In the genomic region with DNA sequence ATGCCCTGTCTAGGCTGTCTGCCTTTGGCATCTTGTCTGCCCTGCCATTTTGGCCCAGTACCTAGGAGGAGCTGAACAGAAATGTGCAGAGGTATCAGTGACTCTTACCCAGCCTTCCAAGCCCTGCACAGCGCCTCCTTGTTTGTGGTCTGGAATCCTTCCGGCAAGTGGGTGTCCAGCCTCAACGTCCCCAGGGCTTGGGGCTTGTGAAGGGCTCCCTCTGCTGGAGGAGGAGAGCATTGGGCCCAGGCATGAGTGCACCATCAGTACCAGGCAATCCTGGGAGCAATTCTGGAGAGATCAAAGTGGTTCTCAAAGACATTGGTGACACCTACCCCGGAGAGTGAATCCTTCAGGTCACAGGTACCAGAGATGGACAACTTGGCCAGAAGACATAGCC, we compare ENCODE assay signal across 8 cellular contexts. TPM values are rescaled to one million over a fixed set of nuclear protein-coding genes. Genes with fewer than 3 reads are reported as not detected.
A peak's percentile ranks its signal among the peaks of the same experiment; 100 is the strongest.
DNase-seq lines count a peak whose midpoint lies in the region; TF ChIP-seq lines count a peak whose summit lies in the region.

No MANE protein-coding gene starts in this region.

- H3K27me3 ChIP-seq in transverse colon: no peaks in the 10 kb centered on the region

- DNase-seq in AG09319 (ENCODE audit: extremely low read depth, low read depth): no peak
- DNase-seq in GM19240 (ENCODE audit: insufficient read length, low spot score): peak; percentile 90
- peak; percentile 71 for DNase-seq in germinal center (ENCODE audit: low spot score)
- DNase-seq in transverse colon: peak; percentile 16
- DNase-seq in occipital lobe (lab: John Stamatoyannopoulos, UW): no peak
- no peak for DNase-seq in NCI-H1694 treated with DMSO at 0.1 percent for 48 hours (lab: John Stamatoyannopoulos, UW)
- no peak for DNase-seq in D341Med (ENCODE audit: low spot score)

- H3K9me3 ChIP-seq in transverse colon: no peaks in the 10 kb centered on the region

- H3K4me1 ChIP-seq in transverse colon: no peaks in the 10 kb centered on the region

- TF ChIP-seq EP300 in transverse colon (IDR thresholded peaks at IDR 0.05; ENCODE audit: low read depth): no peak

- no peak for TF ChIP-seq POLR2A in transverse colon (IDR thresholded peaks at IDR 0.05)

- H3K27ac ChIP-seq in VCaP (no peak overlapping the region), transverse colon (no peak overlapping the region)

- TF ChIP-seq CTCF in AG09319 (IDR thresholded peaks at IDR 0.05; ENCODE audit: low read depth, low read length) (peak; percentile 40), VCaP (conservative IDR thresholded peaks at IDR 0.05) (peak; percentile 47; the same call in 1 of the 2 replicates), transverse colon (IDR thresholded peaks at IDR 0.05) (peak in 4 of 5 experiments; percentile 39 to 53 (median 44))

- intact Hi-C loops in transverse colon (cut with DNase I; ENCODE audit: low total_unique reads): no loop called here

- H3K36me3 ChIP-seq in transverse colon: no peaks in the 10 kb centered on the region

- in situ Hi-C loops in transverse colon (cut with MboI; ENCODE audit: low pct_ligation_motif_present in 1 of 4, low pct_unique_long_range_greater_than_20kb in 1 of 4, low sequenced_read_pairs in 3 of 4): no loop called here

- 20 to 35% methylated on average over 1 to 4 of the region's 4 CpGs for WGBS in transverse colon (ENCODE audit: low coverage in 1 of 2), 2 donors

- H3K4me3 ChIP-seq in transverse colon: no peak overlapping the region

RNA-seq across cellular contexts. Expression of a gene that starts 2.4 kb away (rescaled TPM):
- total RNA-seq in transverse colon: under 1 TPM in 1 of 4 donors, not detected in 3; 0.64 TPM
- total RNA-seq in occipital lobe: not detected

RNA-seq across cellular contexts. Expression of a gene that starts 30.1 kb away (rescaled TPM):
- total RNA-seq in transverse colon: 10 to 100 TPM in 1 of 4 donors, 1 to 10 TPM in 1, not detected in 2; 3.7 to 19.5 TPM
- total RNA-seq in occipital lobe: 0.31 TPM

Comparison
In these comparisons a context has a peak if more than half of its experiments do, and no peak if none do; other contexts are left out.
1. DNase-seq: peak in GM19240 (single experiment), germinal center (single experiment) and transverse colon (single experiment); none in AG09319 (single experiment), occipital lobe (single experiment), NCI-H1694 treated with DMSO at 0.1 percent for 48 hours (single experiment) and D341Med (single experiment).
2. Peak in every context shown above with its lines, with median percentiles within 50 percentile points of each other: CTCF ChIP-seq.